In the genomic region with DNA sequence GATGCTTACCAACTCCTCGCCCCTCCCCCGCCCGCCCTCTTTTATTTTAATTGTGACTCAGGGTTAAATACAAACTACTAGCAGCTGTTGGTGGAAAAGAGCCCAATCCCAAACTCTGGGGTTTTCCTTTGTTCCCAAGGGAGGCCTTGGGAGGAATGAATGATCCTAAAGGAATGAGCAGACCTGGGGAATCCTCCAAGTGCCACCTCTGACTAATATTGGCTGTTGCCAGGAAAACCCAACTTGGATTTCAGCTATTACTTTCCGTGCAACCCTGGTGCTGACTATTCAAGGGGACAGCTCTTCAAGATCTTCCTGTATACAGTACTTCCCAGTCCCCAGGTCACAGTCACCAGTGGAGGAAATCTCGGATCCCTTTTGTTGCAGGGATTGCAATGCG, we compare ENCODE assay signal across 8 cellular contexts. TPM values are rescaled to one million over a fixed set of nuclear protein-coding genes. Genes with fewer than 3 reads are reported as not detected.
DNase-seq lines count a peak whose midpoint lies in the region; ATAC-seq, FAIRE-seq and TF ChIP-seq lines count a peak whose summit lies in the region.

No MANE protein-coding gene starts in this region.

- no peak overlapping the region for H3K14ac ChIP-seq in IMR-90 (replicated peaks; ENCODE audit: low read depth, low read length)

- TF ChIP-seq POLR2A in IMR-90 (IDR thresholded peaks at IDR 0.05; ENCODE audit: low read depth, low read length) = no peak

- H2AK5ac ChIP-seq in IMR-90 (ENCODE audit: low read depth, low read length) = 0 out of 2 replicates have a peak overlapping the region, but pooled peaks have one; percentile 47

- peaks cover 0 to 30% of the 10 kb centered on the region in 2 experiments for H3K79me1 ChIP-seq in IMR-90 (ENCODE audit: low read depth in 1 of 2, low read length in 2 of 2)

- FAIRE-seq in bronchial epithelial cell (lab: Jason Lieb, UNC) = no peak

- H3K27ac Mint-ChIP-seq in naive thymus-derived CD4-positive, alpha-beta T cell = peak overlapping the region in 8 of 9 donors; percentile 16 to 91 (median 81)

- intact Hi-C loops in IMR-90 (cut with micrococcal nuclease) = no loop called here
- intact Hi-C loops in naive thymus-derived CD4-positive, alpha-beta T cell (cut with micrococcal nuclease) = loop anchor here in 1 of 2 donors (5.0 to 10.0 kb wide), 4 partner anchors 300 to 553 kb away; a partner anchor contains a TSS

- peak overlapping the region in 9 of 10 donors; percentile 3 to 79 (median 56) for H3K4me3 Mint-ChIP-seq in naive thymus-derived CD4-positive, alpha-beta T cell

- H3K27me3 ChIP-seq in IMR-90 (ENCODE audit: control insufficient read depth, insufficient read depth, low read length) = no peaks in the 10 kb centered on the region
- H3K27me3 ChIP-seq in bronchial epithelial cell (ENCODE audit: control insufficient read depth, insufficient read depth, low read length) = no peaks in the 10 kb centered on the region
- H3K27me3 ChIP-seq in naive thymus-derived CD4-positive, alpha-beta T cell (ENCODE audit: control insufficient read depth in 2 of 2, insufficient read depth in 2 of 2, low read length in 2 of 2) = no peaks in the 10 kb centered on the region

- H3K9me1 ChIP-seq in IMR-90 (ENCODE audit: insufficient read depth, low read length) = peaks cover 6% of the 10 kb centered on the region

- no peak overlapping the region for H3K4me2 ChIP-seq in IMR-90 (ENCODE audit: low read depth, low read length)

- H3K27ac ChIP-seq in IMR-90 (ENCODE audit: insufficient read depth, low read length) (peak overlapping the region; percentile 30; the same call in 1 of the 2 replicates), caudate nucleus (ENCODE audit: low read depth, low read length) (no peak overlapping the region)
- H3K27ac ChIP-seq in naive thymus-derived CD4-positive, alpha-beta T cell (ENCODE audit: low read depth, low read length) = peak overlapping the region; percentile 83

- H4K8ac ChIP-seq in IMR-90 (ENCODE audit: low read depth in 2 of 2, low read length in 2 of 2) = no peak overlapping the region

- dilution Hi-C loops in IMR-90 (cut with HindIII; ENCODE audit: low sequenced_read_pairs, unreplicated experiment) = no loop called here

- no peak overlapping the region for H2BK20ac ChIP-seq in IMR-90 (ENCODE audit: low read depth, low read length)

- H2BK120ac ChIP-seq in IMR-90 (ENCODE audit: low read depth, low read length) = no peak overlapping the region

- in situ Hi-C loops in IMR-90 (cut with MboI; ENCODE audit: low sequenced_read_pairs) = loop anchor here (5.0 to 25.0 kb wide), 3 partner anchors 63 to 683 kb away; a partner anchor contains a TSS

- 0 out of 2 replicates have a peak, but pooled peaks cover 3% of the 10 kb centered on the region for H3K9me3 ChIP-seq in IMR-90 (ENCODE audit: control insufficient read depth, insufficient read depth, low read length)
- H3K9me3 ChIP-seq in naive thymus-derived CD4-positive, alpha-beta T cell (ENCODE audit: control insufficient read depth in 2 of 3, low read length in 3 of 3) = no peaks in the 10 kb centered on the region

- H3K36me3 Mint-ChIP-seq in naive thymus-derived CD4-positive, alpha-beta T cell = peaks cover 0 to 15% (median 0%) of the 10 kb centered on the region in 5 donors

- peaks cover 36% of the 10 kb centered on the region for H4K20me1 ChIP-seq in IMR-90 (ENCODE audit: insufficient read depth, low read length)

- POLR2A ChIA-PET in IMR-90 (lab: Charles Lee; ENCODE audit: unreplicated experiment) = no interaction called here
- POLR2A ChIA-PET in naive thymus-derived CD4-positive, alpha-beta T cell (lab: Charles Lee) = interaction anchor here (1.2 to 2.9 kb wide), 4 partner anchors 26 to 104 kb away, joined by 3 to 13 read pairs (median 9); no protein-coding TSS in a partner anchor

- no peaks in the 10 kb centered on the region for H3K36me3 ChIP-seq in IMR-90 (ENCODE audit: control insufficient read depth, insufficient read depth, low read length)
- H3K36me3 ChIP-seq in bronchial epithelial cell (ENCODE audit: control insufficient read depth, insufficient read depth, low read length) = peaks cover 1% of the 10 kb centered on the region
- peaks cover 0 to 6% (median 0%) of the 10 kb centered on the region in 3 experiments for H3K36me3 ChIP-seq in naive thymus-derived CD4-positive, alpha-beta T cell (ENCODE audit: control insufficient read depth in 2 of 3, insufficient read depth in 3 of 3, low read length in 3 of 3)

- peaks cover 24 to 45% (median 35%) of the 10 kb centered on the region in 7 donors for H3K4me1 Mint-ChIP-seq in naive thymus-derived CD4-positive, alpha-beta T cell

- CTCF ChIA-PET in IMR-90 (lab: Yijun Ruan, JAX) = interaction anchor here (2.3 kb wide), 1 partner anchor 27 kb away, joined by 11 read pairs; no protein-coding TSS in a partner anchor
- CTCF ChIA-PET in naive thymus-derived CD4-positive, alpha-beta T cell (lab: Charles Lee) = interaction anchor here (1.6 to 2.6 kb wide), 3 partner anchors 27 to 107 kb away, joined by 10 to 14 read pairs (median 11); no protein-coding TSS in a partner anchor

- H3K56ac ChIP-seq in IMR-90 (ENCODE audit: extremely low read depth, insufficient read depth, low read length) = no peak overlapping the region

- H3K4me3 ChIP-seq in IMR-90 (ENCODE audit: insufficient read depth, low read depth, low read length) (no peak overlapping the region), bronchial epithelial cell (ENCODE audit: low read depth, low read length) (no peak overlapping the region)
- no peak overlapping the region for H3K4me3 ChIP-seq in naive thymus-derived CD4-positive, alpha-beta T cell (ENCODE audit: low read length)

- H3K23ac ChIP-seq in IMR-90 (ENCODE audit: low read depth, low read length) = no peak overlapping the region

- DNase-seq in CD1c-positive myeloid dendritic cell (ENCODE audit: extremely low spot score) (peak; percentile 63), IMR-90 (peak; percentile 98), bronchial epithelial cell (ENCODE audit: low read depth) (peak; percentile 98), NCI-H128 (lab: John Stamatoyannopoulos, UW; ENCODE audit: unreplicated experiment) (no peak), caudate nucleus (lab: John Stamatoyannopoulos, UW) (no peak), NCI-H187 (lab: John Stamatoyannopoulos, UW) (no peak)
- no peak for DNase-seq in naive thymus-derived CD4-positive, alpha-beta T cell

- no peaks in the 10 kb centered on the region for H3K9me3 Mint-ChIP-seq in naive thymus-derived CD4-positive, alpha-beta T cell

- H2BK15ac ChIP-seq in IMR-90 (ENCODE audit: low read depth, low read length) = no peak overlapping the region

- no peak overlapping the region for H2AK9ac ChIP-seq in IMR-90 (replicated peaks; ENCODE audit: low read depth, low read length, poor library complexity)

- H3K27me3 Mint-ChIP-seq in naive thymus-derived CD4-positive, alpha-beta T cell = peaks cover 0 to 16% (median 0%) of the 10 kb centered on the region in 5 donors

- TF ChIP-seq CTCF in IMR-90 (conservative IDR thresholded peaks at IDR 0.05; ENCODE audit: low read depth, low read length) (no peak), bronchial epithelial cell (IDR thresholded peaks at IDR 0.05; ENCODE audit: insufficient read depth, low read length, severe bottlenecking) (no peak)

- no peak overlapping the region for H2AFZ ChIP-seq in IMR-90 (replicated peaks; ENCODE audit: low read length, poor library complexity)

- no peak for TF ChIP-seq RAD21 in IMR-90 (IDR thresholded peaks at IDR 0.05; ENCODE audit: low read length)

- no CpG with 5 or more reads among the region's 6 CpGs for WGBS in IMR-90 (ENCODE audit: extremely low coverage in 2 of 2, insufficient read length in 1 of 2), 2 experiments

- peaks cover 16% of the 10 kb centered on the region for H3K4me1 ChIP-seq in IMR-90 (ENCODE audit: control insufficient read depth, insufficient read depth, low read length)
- peaks cover 22 to 26% of the 10 kb centered on the region in 2 donors for H3K4me1 ChIP-seq in naive thymus-derived CD4-positive, alpha-beta T cell (ENCODE audit: control insufficient read depth in 2 of 2, insufficient read depth in 2 of 2, low read length in 2 of 2)

- no peak overlapping the region for H3K18ac ChIP-seq in IMR-90 (ENCODE audit: low read depth, low read length)

- H2BK5ac ChIP-seq in IMR-90 (ENCODE audit: low read depth, low read length, poor library complexity, severe bottlenecking) = no peak overlapping the region

- ATAC-seq in IMR-90 (ENCODE audit: low read depth) = no peak; the same call in 1 of the 2 replicates
- ATAC-seq in naive thymus-derived CD4-positive, alpha-beta T cell = no peak
- ATAC-seq in activated CD4-positive, CD25-positive, alpha-beta regulatory T cell treated with anti-CD3 and anti-CD28 coated beads, Interleukin-2, amount 50 U/mL, for 24 hours = no peak

- BruUV-seq in IMR-90 (replicated peaks; lab: Mats Ljungman, UMichigan) = no TSS peak

- no peak overlapping the region for H3K9ac ChIP-seq in IMR-90 (ENCODE audit: low read depth, low read length)

- no peak overlapping the region for H4K91ac ChIP-seq in IMR-90 (ENCODE audit: insufficient read depth, low read depth, low read length)

- H3K4ac ChIP-seq in IMR-90 (ENCODE audit: low read depth, low read length) = no peak overlapping the region

- H4K5ac ChIP-seq in IMR-90 (ENCODE audit: low read depth, low read length) = no peak overlapping the region

TF ChIP-seq in IMR-90, 13 proteins besides CTCF, POLR2A, EP300 and RAD21 (continues in another document):
- no peak for TF ChIP-seq CEBPB (IDR thresholded peaks at IDR 0.05; ENCODE audit: low read depth, low read length)
- TF ChIP-seq RCOR1 (IDR thresholded peaks at IDR 0.05; ENCODE audit: insufficient replicate concordance, low read length) = no peak
- TF ChIP-seq MXI1 (IDR thresholded peaks at IDR 0.05; ENCODE audit: borderline replicate concordance, low read depth, low read length) = no peak
- TF ChIP-seq SMC3 (IDR thresholded peaks at IDR 0.05; ENCODE audit: low read depth, low read length) = no peak

RNA-seq across cellular contexts. Expression of a gene that starts 1.3 kb away (rescaled TPM):
- total RNA-seq in IMR-90 (2012; rRNA removed) = 77.2 and 86.0 TPM in 2 replicates
- polyA plus RNA-seq in IMR-90 (2012; rRNA removed) = 223 and 277 TPM in 2 replicates
- 119 and 149 TPM in 2 replicates for polyA plus RNA-seq in IMR-90 (2012; cell fraction: cytosol; rRNA removed)
- 18.1 and 82.0 TPM in 2 replicates for polyA plus RNA-seq in IMR-90 (2012; cell fraction: nucleus; rRNA removed; ENCODE audit: low replicate concordance)
- 120 and 212 TPM in 2 replicates for total RNA-seq in bronchial epithelial cell
- total RNA-seq in naive thymus-derived CD4-positive, alpha-beta T cell = 100 to 1,000 TPM; 131 to 361 (median 143) TPM
- 100 to 1,000 TPM; 458 to 492 TPM for polyA plus RNA-seq in naive thymus-derived CD4-positive, alpha-beta T cell

RNA-seq across cellular contexts. Expression of a gene that starts 41.8 kb away (rescaled TPM):
- 117 and 167 TPM in 2 replicates for total RNA-seq in IMR-90 (2012; rRNA removed)
- polyA plus RNA-seq in IMR-90 (2012; rRNA removed) = 1,354 and 1,402 TPM in 2 replicates
- polyA plus RNA-seq in IMR-90 (2012; cell fraction: cytosol; rRNA removed) = 1,239 and 1,683 TPM in 2 replicates
- polyA plus RNA-seq in IMR-90 (2012; cell fraction: nucleus; rRNA removed; ENCODE audit: low replicate concordance) = 148 and 260 TPM in 2 replicates
- 58.7 and 151 TPM in 2 replicates for total RNA-seq in bronchial epithelial cell
- 100 to 1,000 TPM in 2 of 5 experiments, 10 to 100 TPM in 3; 28.6 to 442 (median 96.5) TPM for total RNA-seq in naive thymus-derived CD4-positive, alpha-beta T cell
- 100 to 1,000 TPM; 189 to 210 TPM for polyA plus RNA-seq in naive thymus-derived CD4-positive, alpha-beta T cell

Comparison
In these comparisons a context has a peak if more than half of its experiments do, and no peak if none do; other contexts are left out.
1. DNase-seq: peak in CD1c-positive myeloid dendritic cell (single experiment), IMR-90 (single experiment) and bronchial epithelial cell (single experiment); none in naive thymus-derived CD4-positive, alpha-beta T cell (0 of 9), NCI-H128 (single experiment), caudate nucleus (0 of 61) and NCI-H187 (0 of 2).